Comparison of ENCODE assay signal across 9 cellular contexts in the genomic region with DNA sequence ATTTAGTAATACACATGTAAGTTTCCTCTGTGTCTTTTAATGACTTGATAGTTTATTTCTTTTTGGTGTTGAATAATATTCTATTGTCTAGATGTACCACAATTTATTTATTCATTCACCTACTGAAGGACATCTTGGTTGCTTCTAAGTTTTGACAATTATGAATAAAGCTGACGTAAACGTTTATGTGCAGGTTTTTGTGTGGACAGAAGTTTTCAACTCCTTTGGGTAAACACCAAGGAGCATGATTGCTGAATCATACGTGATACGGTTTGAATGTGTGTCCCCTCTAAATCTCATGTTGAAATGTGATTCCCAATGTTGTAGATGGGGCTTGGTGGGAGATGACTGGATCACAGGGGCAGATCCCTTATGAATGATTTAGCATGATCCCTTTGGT. TPM values are rescaled to one million over a fixed set of nuclear protein-coding genes. Genes with fewer than 3 reads are reported as not detected.
"Had no signal": no experiment of that assay in that cellular context is flagged by ENCODE, and none has a peak within 500 bp of the region (broad histone marks: within the 10 kb centered on the region; RNA-seq: fewer than 3 reads in every experiment).

No MANE protein-coding gene starts in this region.

- H3K4me2 ChIP-seq: KMS-11 had no signal

- DNase-seq: IMR-90, KBM-7, KG1 had no signal

- FAIRE-seq: HepG2, HTR-8/SVneo had no signal

- H3K27ac ChIP-seq: HL-60, KMS-11 had no signal

- H3K9ac ChIP-seq: KMS-11 had no signal

- ATAC-seq: HepG2 had no signal

RNA-seq across cellular contexts. Expression of a gene that starts 21.5 kb away (rescaled TPM):
- total RNA-seq: HepG2, HT-29, HT1080 had no signal
- polyA plus RNA-seq: HepG2 had no signal
